In the genomic region with DNA sequence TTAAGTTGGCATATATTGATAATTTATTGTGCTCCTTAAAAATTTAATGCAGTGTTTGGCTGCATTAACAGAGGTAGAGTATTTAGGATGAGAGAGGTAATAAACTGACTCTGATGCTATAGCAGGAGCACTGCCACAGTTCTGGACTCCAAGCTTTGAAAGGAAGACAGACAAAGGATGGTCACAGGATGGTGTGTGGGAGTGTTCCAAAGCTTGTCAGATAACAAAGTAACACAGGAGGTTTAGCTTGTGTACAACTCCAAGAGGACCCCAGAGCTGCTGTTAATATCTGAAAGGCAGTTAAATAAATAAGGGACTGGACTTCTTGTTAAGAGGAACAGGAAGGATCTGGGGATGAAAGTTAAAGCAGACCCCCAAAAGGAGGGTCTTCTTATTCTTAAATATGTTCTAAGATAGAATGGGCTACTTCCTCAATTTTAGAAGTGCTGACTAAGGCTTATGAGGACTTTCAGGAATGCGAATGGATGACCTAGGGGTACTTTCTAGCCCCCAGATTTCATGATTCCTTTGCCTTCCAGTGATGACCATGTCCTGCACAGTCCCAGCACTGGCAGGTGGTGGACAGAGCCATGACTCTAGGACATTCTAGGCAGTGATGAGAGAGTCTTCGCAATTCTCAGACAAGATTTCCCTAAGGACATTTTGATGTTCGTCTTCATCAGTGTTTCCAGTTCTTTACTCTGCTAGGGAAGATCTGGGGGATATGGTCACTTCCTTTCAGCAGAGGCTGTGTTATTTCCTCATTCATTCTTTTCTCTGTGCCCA, we compare ENCODE assay signal across 28 cellular contexts.
A peak's percentile ranks its signal among the peaks of the same experiment; 100 is the strongest.
DNase-seq lines count a peak whose midpoint lies in the region; ATAC-seq, FAIRE-seq and TF ChIP-seq lines count a peak whose summit lies in the region.
"Had no signal": no experiment of that assay in that cellular context is flagged by ENCODE, and none has a peak within 500 bp of the region (broad histone marks: within the 10 kb centered on the region; RNA-seq: fewer than 3 reads in every experiment).

No MANE protein-coding gene starts in this region.

- no peak overlapping the region for H3K4me2 ChIP-seq in HepG2 (ENCODE audit: low read depth, low read length)
- no peak overlapping the region for H3K4me2 ChIP-seq in astrocyte (ENCODE audit: low read length)

- H3K27ac ChIP-seq in HepG2 (ENCODE audit: extremely low read length, insufficient read depth, low read length) (no peak overlapping the region), right lobe of liver (no peak overlapping the region), astrocyte (ENCODE audit: low read depth, low read length) (no peak overlapping the region)
- H3K27ac ChIP-seq: adrenal gland, brain microvascular endothelial cell, dorsolateral prefrontal cortex, psoas muscle, tibial artery had no signal

- no peaks in the 10 kb centered on the region for H3K9me3 Mint-ChIP-seq in astrocyte (ENCODE audit: unreplicated experiment)
- H3K9me3 Mint-ChIP-seq in activated T-helper 17 cell treated with anti-CD3 and anti-CD28 coated beads, Interleukin-2, amount 50 U/mL, for 72 hours, result no peaks in the 10 kb centered on the region
- H3K9me3 Mint-ChIP-seq: activated T-cell treated with anti-CD3 and anti-CD28 coated beads, Interleukin-2, amount 50 U/mL, for 72 hours had no signal

- H3K27me3 Mint-ChIP-seq in astrocyte (ENCODE audit: low read depth, unreplicated experiment), result no peaks in the 10 kb centered on the region
- peaks cover 28% of the 10 kb centered on the region for H3K27me3 Mint-ChIP-seq in activated T-helper 17 cell treated with anti-CD3 and anti-CD28 coated beads, Interleukin-2, amount 50 U/mL, for 72 hours

- FAIRE-seq in HepG2 (lab: Jason Lieb, UNC) (no peak), astrocyte (lab: Jason Lieb, UNC) (no peak)
- FAIRE-seq: endothelial cell of umbilical vein, GM12878 had no signal

- in situ Hi-C loops in HepG2 (cut with HindIII; ENCODE audit: extremely low pct_ligation_motif_present, low pct_unique_long_range_greater_than_20kb), result no loop called here

- TF ChIP-seq EP300 in HepG2 (IDR thresholded peaks at IDR 0.05; ENCODE audit: low read depth in 2 of 2, low read length in 2 of 2) (no peak), HepG2 (CRISPR knock-in tag; IDR thresholded peaks at IDR 0.05; ENCODE audit: borderline replicate concordance) (no peak)

- peak overlapping the region; percentile 66 for H3K4me3 Mint-ChIP-seq in astrocyte (ENCODE audit: unreplicated experiment)
- H3K4me3 Mint-ChIP-seq in activated T-helper 17 cell treated with anti-CD3 and anti-CD28 coated beads, Interleukin-2, amount 50 U/mL, for 72 hours, result no peak overlapping the region
- H3K4me3 Mint-ChIP-seq: activated T-cell treated with anti-CD3 and anti-CD28 coated beads, Interleukin-2, amount 50 U/mL, for 72 hours; CD4-positive, alpha-beta memory T cell had no signal

- peaks cover 29% of the 10 kb centered on the region for H3K4me1 ChIP-seq in HepG2 (ENCODE audit: insufficient read depth, low read length)
- H3K4me1 ChIP-seq in right lobe of liver, result peaks cover 0 to 25% (median 6%) of the 10 kb centered on the region in 4 donors
- peaks cover 30% of the 10 kb centered on the region for H3K4me1 ChIP-seq in astrocyte (ENCODE audit: insufficient read depth, low read length)

- peaks cover 23% of the 10 kb centered on the region for H3K36me3 Mint-ChIP-seq in astrocyte (ENCODE audit: low read depth, unreplicated experiment)
- H3K36me3 Mint-ChIP-seq in activated T-helper 17 cell treated with anti-CD3 and anti-CD28 coated beads, Interleukin-2, amount 50 U/mL, for 72 hours (ENCODE audit: low read depth), result no peaks in the 10 kb centered on the region
- H3K36me3 Mint-ChIP-seq: CD4-positive, alpha-beta memory T cell had no signal

- intact Hi-C loops in HepG2 (cut with micrococcal nuclease; ENCODE audit: unreplicated experiment) (loop anchor here (5.0 kb wide), 1 partner anchor 983 kb away; no protein-coding TSS in a partner anchor), right lobe of liver (cut with DNase I) (no loop called here)

- H2AFZ ChIP-seq in HepG2 (ENCODE audit: low read length) (no peak overlapping the region), astrocyte (ENCODE audit: low read depth, low read length) (no peak overlapping the region)

- POLR2A ChIA-PET in HepG2 (lab: Yijun Ruan, JAX), result interaction anchor here (1.1 kb wide), 1 partner anchor 14 kb away, joined by 3 read pairs; no protein-coding TSS in a partner anchor

- TF ChIP-seq POLR2A in HepG2 (IDR thresholded peaks at IDR 0.05; ENCODE audit: insufficient read depth in 1 of 2, low read depth in 2 of 2, low read length in 2 of 2), result no peak
- TF ChIP-seq POLR2A in right lobe of liver (IDR thresholded peaks at IDR 0.05), result no peak

- no TSS peak for BruUV-seq in HepG2 (replicated peaks; lab: Mats Ljungman, UMichigan)

- H3K9me3 ChIP-seq in HepG2 (ENCODE audit: low read length), result no peaks in the 10 kb centered on the region
- no peaks in the 10 kb centered on the region for H3K9me3 ChIP-seq in right lobe of liver
- H3K9me3 ChIP-seq in astrocyte (ENCODE audit: insufficient read depth, low read depth, low read length), result no peaks in the 10 kb centered on the region
- H3K9me3 ChIP-seq: adrenal gland, MG63, psoas muscle, tibial artery had no signal

- H3K4me3 ChIP-seq in HepG2 (replicated peaks in 1 of 3; ENCODE audit: insufficient read depth in 1 of 3, low read depth in 2 of 3, low read length in 3 of 3) (no peak overlapping the region), right lobe of liver (no peak overlapping the region), astrocyte (ENCODE audit: insufficient read depth, low read depth, low read length) (no peak overlapping the region)
- H3K4me3 ChIP-seq: adrenal gland, dorsolateral prefrontal cortex, GM12878, MG63, psoas muscle, tibial artery had no signal

- CTCF ChIA-PET in HepG2 (lab: Yijun Ruan, JAX; ENCODE audit: low intra/inter-chr PET ratio, low total read pairs), result no interaction called here

- ATAC-seq in HepG2 (no peak), right lobe of liver (no peak), HG02938 (IDR thresholded peaks at IDR 0.05; ENCODE audit: unreplicated experiment) (no peak), GM21381 (IDR thresholded peaks at IDR 0.05; ENCODE audit: unreplicated experiment) (no peak)
- ATAC-seq in activated T-helper 17 cell treated with anti-CD3 and anti-CD28 coated beads, Interleukin-2, amount 50 U/mL, for 72 hours (replicated peaks), result no peak
- ATAC-seq: activated T-cell treated with anti-CD3 and anti-CD28 coated beads, Interleukin-2, amount 50 U/mL, for 72 hours; GM12878 had no signal

- H3K36me3 ChIP-seq in HepG2 (replicated peaks in 1 of 2; ENCODE audit: control insufficient read depth in 1 of 2, insufficient read depth in 2 of 2, low read length in 2 of 2), result peaks cover 3 to 20% of the 10 kb centered on the region in 2 experiments; a peak in 2 of 5 replicates
- no peaks in the 10 kb centered on the region for H3K36me3 ChIP-seq in right lobe of liver
- H3K36me3 ChIP-seq in astrocyte (ENCODE audit: insufficient read depth, low read length), result no peaks in the 10 kb centered on the region
- H3K36me3 ChIP-seq: adrenal gland, brain microvascular endothelial cell, tibial artery had no signal

- H3K27me3 ChIP-seq in HepG2 (ENCODE audit: control insufficient read depth in 1 of 2, insufficient read depth in 2 of 2, low read length in 2 of 2), result no peaks in the 10 kb centered on the region
- H3K27me3 ChIP-seq in right lobe of liver, result no peaks in the 10 kb centered on the region
- H3K27me3 ChIP-seq in astrocyte (ENCODE audit: insufficient read depth, low read length), result no peaks in the 10 kb centered on the region
- H3K27me3 ChIP-seq: adrenal gland, brain microvascular endothelial cell, dorsolateral prefrontal cortex, MG63, tibial artery had no signal

- peak overlapping the region; percentile 86 for H3K27ac Mint-ChIP-seq in astrocyte (ENCODE audit: unreplicated experiment)
- H3K27ac Mint-ChIP-seq in activated T-helper 17 cell treated with anti-CD3 and anti-CD28 coated beads, Interleukin-2, amount 50 U/mL, for 72 hours, result no peak overlapping the region
- H3K27ac Mint-ChIP-seq: activated T-cell treated with anti-CD3 and anti-CD28 coated beads, Interleukin-2, amount 50 U/mL, for 72 hours had no signal

- H4K20me1 ChIP-seq in HepG2 (ENCODE audit: insufficient read depth, low read length) (no peaks in the 10 kb centered on the region), astrocyte (ENCODE audit: insufficient read depth, low read length) (peaks cover 68% of the 10 kb centered on the region)

- TF ChIP-seq CTCF in HepG2 (CRISPR knock-in tag; IDR thresholded peaks at IDR 0.05), result no peak
- no peak for TF ChIP-seq CTCF in right lobe of liver (IDR thresholded peaks at IDR 0.05)
- TF ChIP-seq CTCF in astrocyte (IDR thresholded peaks at IDR 0.05; ENCODE audit: insufficient read depth, low read depth, low read length), result no peak

- H3K9ac ChIP-seq in HepG2 (ENCODE audit: insufficient read depth, low read depth, low read length) (no peak overlapping the region), astrocyte (ENCODE audit: low read length) (no peak overlapping the region)

- DNase-seq in HepG2 (ENCODE audit: low spot score) (no peak), right lobe of liver (no peak), astrocyte (ENCODE audit: low read depth) (no peak), myocyte (ENCODE audit: low read depth) (peak; percentile 19)
- DNase-seq in activated CD4-positive, alpha-beta T cell treated with anti-CD3 and anti-CD28 coated beads for 1 hour, result no peak
- DNase-seq: activated CD4-positive, alpha-beta T cell treated with anti-CD3 and anti-CD28 coated beads, Interleukin-2, amount 50 U/mL, for 4 hours; activated CD4-positive, CD25-positive, alpha-beta regulatory T cell; activated naive CD4-positive, alpha-beta T cell treated with Interleukin-2 at 50 U/mL for 16 hours; activated T-cell treated with anti-CD3 and anti-CD28 coated beads, Interleukin-2, amount 50 U/mL, for 72 hours; adrenal gland; brain microvascular endothelial cell; CD4-positive, alpha-beta memory T cell; dorsolateral prefrontal cortex; EL; islet precursor cell; MG63; NCI-H2029; NCI-H226; NCI-H82; psoas muscle; stimulated activated naive CD4-positive, alpha-beta T cell treated with Interleukin-2 at 50 U/mL for 16 hours; T-helper 2 cell; tibial artery had no signal

- H3K4me1 Mint-ChIP-seq in astrocyte (ENCODE audit: low read depth, unreplicated experiment), result peaks cover 57% of the 10 kb centered on the region
- H3K4me1 Mint-ChIP-seq in activated T-helper 17 cell treated with anti-CD3 and anti-CD28 coated beads, Interleukin-2, amount 50 U/mL, for 72 hours, result peaks cover 4% of the 10 kb centered on the region

- H3K79me2 ChIP-seq in HepG2 (ENCODE audit: insufficient read depth, low read length), result peaks cover 5% of the 10 kb centered on the region
- H3K79me2 ChIP-seq in astrocyte (ENCODE audit: insufficient read depth, low read length), result peaks cover 61% of the 10 kb centered on the region

- 100% methylated on average over 3 of the region's 3 CpGs for WGBS in HepG2 (ENCODE audit: low lambda C conversion rate)
- 94% methylated on average over 2 of the region's 3 CpGs for WGBS in right lobe of liver (ENCODE audit: insufficient coverage, low coverage, low lambda C conversion rate, missing lambda C conversion rate)

- no peak for TF ChIP-seq RAD21 in HepG2 (CRISPR knock-in tag; IDR thresholded peaks at IDR 0.05)

TF ChIP-seq in HepG2, 621 proteins besides CTCF, POLR2A, EP300 and RAD21 (continues in another document):
- TF ChIP-seq MAFF (IDR thresholded peaks at IDR 0.05; ENCODE audit: low read depth, low read length) (peak; percentile 90), MAFK (conservative IDR thresholded peaks at IDR 0.05 in 1 of 2, IDR thresholded peaks at IDR 0.05 in 1 of 2; ENCODE audit: low read length in 2 of 2) (peak; percentile 68 to 93; a peak in 3 of 4 replicates)
